Comparison of ENCODE assay signal across 1 cellular context in the genomic region with DNA sequence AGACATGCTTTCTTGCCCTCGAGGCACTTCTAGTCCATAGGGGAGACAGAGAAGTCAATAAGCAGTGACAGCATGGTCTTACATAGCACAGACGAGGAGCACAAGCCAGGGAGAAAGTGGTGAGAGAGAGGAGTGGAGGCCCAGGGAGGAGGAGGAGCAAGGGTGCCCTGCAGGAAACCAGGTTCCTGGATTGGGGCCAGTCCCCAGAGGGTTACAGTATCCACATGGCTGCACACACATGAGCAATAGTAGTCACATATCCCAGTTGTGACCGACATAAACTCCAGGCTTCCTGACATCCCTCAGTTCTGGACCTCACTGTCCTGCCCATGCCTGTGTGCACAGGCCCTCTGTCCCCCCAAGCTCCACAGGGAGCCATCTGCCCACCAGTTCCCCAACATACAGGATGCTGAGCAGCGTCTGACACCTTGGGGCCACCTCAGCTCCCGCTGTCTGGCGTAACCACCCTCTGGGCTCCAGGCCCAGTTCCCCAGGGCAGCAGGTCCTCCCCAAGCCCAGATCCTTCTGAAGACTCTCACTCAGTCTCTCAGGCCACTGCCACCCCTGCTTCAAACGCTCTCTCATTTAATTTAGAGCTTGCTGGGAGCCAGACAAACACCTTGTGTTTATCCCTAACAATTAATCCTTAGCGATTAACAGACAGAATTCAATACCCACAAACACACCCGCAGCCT.
A peak's percentile ranks its signal among the peaks of the same experiment; 100 is the strongest.
TF ChIP-seq lines count a peak whose summit lies in the region.

No MANE protein-coding gene starts in this region.

TF ChIP-seq in GM12878, 131 proteins besides CTCF, POLR2A, EP300 and RAD21 (continues in another document):
- TF ChIP-seq NR2F1 (conservative IDR thresholded peaks at IDR 0.05) (no peak), HDGF (IDR thresholded peaks at IDR 0.05) (no peak), RCOR1 (conservative IDR thresholded peaks at IDR 0.05; ENCODE audit: low read depth, low read length) (no peak), MEF2B (IDR thresholded peaks at IDR 0.05; ENCODE audit: partially characterized antibody, poor library complexity, severe bottlenecking) (peak; percentile 13), CHD4 (IDR thresholded peaks at IDR 0.05) (no peak), KDM1A (IDR thresholded peaks at IDR 0.05; ENCODE audit: borderline replicate concordance) (no peak), SUZ12 (IDR thresholded peaks at IDR 0.05; ENCODE audit: unreplicated experiment) (no peak), DPF2 (IDR thresholded peaks at IDR 0.05) (0 out of 2 replicates have a peak, but pooled peaks have one; percentile 34), NR2C1 (IDR thresholded peaks at IDR 0.05) (no peak), EZH2 (IDR thresholded peaks at IDR 0.05; ENCODE audit: borderline replicate concordance, control insufficient read depth, low read depth, low read length) (no peak), BRCA1 (IDR thresholded peaks at IDR 0.05; ENCODE audit: low read depth, low read length) (no peak), SMAD1 (IDR thresholded peaks at IDR 0.05; ENCODE audit: low read depth, partially characterized antibody) (no peak), CBX3 (IDR thresholded peaks at IDR 0.05; ENCODE audit: borderline replicate concordance, low read depth) (no peak), SRF (IDR thresholded peaks at IDR 0.05; ENCODE audit: low read depth in 2 of 2, low read length in 2 of 2) (no peak), RELA (IDR thresholded peaks at IDR 0.05; ENCODE audit: borderline replicate concordance, partially characterized antibody) (no peak), SKIL (IDR thresholded peaks at IDR 0.05; ENCODE audit: low read depth, poor library complexity, severe bottlenecking) (peak; percentile 24), FOS (IDR thresholded peaks at IDR 0.05; ENCODE audit: borderline replicate concordance, extremely low read depth, insufficient read length) (no peak), TCF12 (IDR thresholded peaks at IDR 0.05; ENCODE audit: low read depth, low read length) (no peak), RBBP5 (conservative IDR thresholded peaks at IDR 0.05) (no peak), IKZF2 (IDR thresholded peaks at IDR 0.05) (peak in 1 of 2 experiments; percentile 10; a peak in 1 of 4 replicates), ZNF622 (IDR thresholded peaks at IDR 0.05) (no peak), YBX1 (IDR thresholded peaks at IDR 0.05) (no peak), TCF7 (IDR thresholded peaks at IDR 0.05; ENCODE audit: borderline replicate concordance) (no peak), MYC (IDR thresholded peaks at IDR 0.05; ENCODE audit: insufficient read depth, insufficient read length, insufficient replicate concordance, low read length, severe bottlenecking) (no peak), MAX (IDR thresholded peaks at IDR 0.05; ENCODE audit: low read depth, low read length) (no peak), MYB (IDR thresholded peaks at IDR 0.05; ENCODE audit: borderline replicate concordance, low read depth, low read length) (no peak), IKZF1 (conservative IDR thresholded peaks at IDR 0.05) (peak; percentile 61), SUPT20H (IDR thresholded peaks at IDR 0.05; ENCODE audit: borderline replicate concordance, control insufficient read depth, low read depth, low read length) (no peak), SIN3A (IDR thresholded peaks at IDR 0.05; ENCODE audit: low read depth, low read length) (no peak), TCF3 (IDR thresholded peaks at IDR 0.05; ENCODE audit: borderline replicate concordance, insufficient read depth, low read depth, low read length) (no peak), EED (IDR thresholded peaks at IDR 0.05; ENCODE audit: low read depth) (no peak), KAT2A (conservative IDR thresholded peaks at IDR 0.05; ENCODE audit: control insufficient read depth, low read depth, low read length) (no peak), STAT1 (conservative IDR thresholded peaks at IDR 0.05) (no peak), SREBF2 (IDR thresholded peaks at IDR 0.05; ENCODE audit: low read length) (no peak), RB1 (IDR thresholded peaks at IDR 0.05; ENCODE audit: borderline replicate concordance) (no peak)
- TF ChIP-seq, protein P1, sequence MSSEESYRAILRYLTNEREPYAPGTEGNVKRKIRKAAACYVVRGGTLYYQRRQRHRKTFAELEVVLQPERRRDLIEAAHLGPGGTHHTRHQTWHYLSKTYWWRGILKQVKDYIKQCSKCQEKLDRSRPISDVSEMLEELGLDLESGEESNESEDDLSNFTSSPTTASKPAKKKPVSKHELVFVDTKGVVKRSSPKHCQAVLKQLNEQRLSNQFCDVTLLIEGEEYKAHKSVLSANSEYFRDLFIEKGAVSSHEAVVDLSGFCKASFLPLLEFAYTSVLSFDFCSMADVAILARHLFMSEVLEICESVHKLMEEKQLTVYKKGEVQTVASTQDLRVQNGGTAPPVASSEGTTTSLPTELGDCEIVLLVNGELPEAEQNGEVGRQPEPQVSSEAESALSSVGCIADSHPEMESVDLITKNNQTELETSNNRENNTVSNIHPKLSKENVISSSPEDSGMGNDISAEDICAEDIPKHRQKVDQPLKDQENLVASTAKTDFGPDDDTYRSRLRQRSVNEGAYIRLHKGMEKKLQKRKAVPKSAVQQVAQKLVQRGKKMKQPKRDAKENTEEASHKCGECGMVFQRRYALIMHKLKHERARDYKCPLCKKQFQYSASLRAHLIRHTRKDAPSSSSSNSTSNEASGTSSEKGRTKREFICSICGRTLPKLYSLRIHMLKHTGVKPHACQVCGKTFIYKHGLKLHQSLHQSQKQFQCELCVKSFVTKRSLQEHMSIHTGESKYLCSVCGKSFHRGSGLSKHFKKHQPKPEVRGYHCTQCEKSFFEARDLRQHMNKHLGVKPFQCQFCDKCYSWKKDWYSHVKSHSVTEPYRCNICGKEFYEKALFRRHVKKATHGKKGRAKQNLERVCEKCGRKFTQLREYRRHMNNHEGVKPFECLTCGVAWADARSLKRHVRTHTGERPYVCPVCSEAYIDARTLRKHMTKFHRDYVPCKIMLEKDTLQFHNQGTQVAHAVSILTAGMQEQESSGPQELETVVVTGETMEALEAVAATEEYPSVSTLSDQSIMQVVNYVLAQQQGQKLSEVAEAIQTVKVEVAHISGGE (CRISPR knock-in tag; IDR thresholded peaks at IDR 0.05) = no peak
- TF ChIP-seq, protein P2, sequence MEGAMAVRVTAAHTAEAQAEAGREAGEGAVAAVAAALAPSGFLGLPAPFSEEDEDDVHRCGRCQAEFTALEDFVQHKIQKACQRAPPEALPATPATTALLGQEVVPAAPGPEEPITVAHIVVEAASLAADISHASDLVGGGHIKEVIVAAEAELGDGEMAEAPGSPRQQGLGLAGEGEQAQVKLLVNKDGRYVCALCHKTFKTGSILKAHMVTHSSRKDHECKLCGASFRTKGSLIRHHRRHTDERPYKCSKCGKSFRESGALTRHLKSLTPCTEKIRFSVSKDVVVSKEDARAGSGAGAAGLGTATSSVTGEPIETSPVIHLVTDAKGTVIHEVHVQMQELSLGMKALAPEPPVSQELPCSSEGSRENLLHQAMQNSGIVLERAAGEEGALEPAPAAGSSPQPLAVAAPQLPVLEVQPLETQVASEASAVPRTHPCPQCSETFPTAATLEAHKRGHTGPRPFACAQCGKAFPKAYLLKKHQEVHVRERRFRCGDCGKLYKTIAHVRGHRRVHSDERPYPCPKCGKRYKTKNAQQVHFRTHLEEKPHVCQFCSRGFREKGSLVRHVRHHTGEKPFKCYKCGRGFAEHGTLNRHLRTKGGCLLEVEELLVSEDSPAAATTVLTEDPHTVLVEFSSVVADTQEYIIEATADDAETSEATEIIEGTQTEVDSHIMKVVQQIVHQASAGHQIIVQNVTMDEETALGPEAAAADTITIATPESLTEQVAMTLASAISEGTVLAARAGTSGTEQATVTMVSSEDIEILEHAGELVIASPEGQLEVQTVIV (IDR thresholded peaks at IDR 0.05; ENCODE audit: borderline replicate concordance, partially characterized antibody) = no peak
- TF ChIP-seq, protein P3, sequence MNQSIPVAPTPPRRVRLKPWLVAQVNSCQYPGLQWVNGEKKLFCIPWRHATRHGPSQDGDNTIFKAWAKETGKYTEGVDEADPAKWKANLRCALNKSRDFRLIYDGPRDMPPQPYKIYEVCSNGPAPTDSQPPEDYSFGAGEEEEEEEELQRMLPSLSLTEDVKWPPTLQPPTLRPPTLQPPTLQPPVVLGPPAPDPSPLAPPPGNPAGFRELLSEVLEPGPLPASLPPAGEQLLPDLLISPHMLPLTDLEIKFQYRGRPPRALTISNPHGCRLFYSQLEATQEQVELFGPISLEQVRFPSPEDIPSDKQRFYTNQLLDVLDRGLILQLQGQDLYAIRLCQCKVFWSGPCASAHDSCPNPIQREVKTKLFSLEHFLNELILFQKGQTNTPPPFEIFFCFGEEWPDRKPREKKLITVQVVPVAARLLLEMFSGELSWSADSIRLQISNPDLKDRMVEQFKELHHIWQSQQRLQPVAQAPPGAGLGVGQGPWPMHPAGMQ (IDR thresholded peaks at IDR 0.05; ENCODE audit: borderline replicate concordance) = no peak
- TF ChIP-seq, protein P4, sequence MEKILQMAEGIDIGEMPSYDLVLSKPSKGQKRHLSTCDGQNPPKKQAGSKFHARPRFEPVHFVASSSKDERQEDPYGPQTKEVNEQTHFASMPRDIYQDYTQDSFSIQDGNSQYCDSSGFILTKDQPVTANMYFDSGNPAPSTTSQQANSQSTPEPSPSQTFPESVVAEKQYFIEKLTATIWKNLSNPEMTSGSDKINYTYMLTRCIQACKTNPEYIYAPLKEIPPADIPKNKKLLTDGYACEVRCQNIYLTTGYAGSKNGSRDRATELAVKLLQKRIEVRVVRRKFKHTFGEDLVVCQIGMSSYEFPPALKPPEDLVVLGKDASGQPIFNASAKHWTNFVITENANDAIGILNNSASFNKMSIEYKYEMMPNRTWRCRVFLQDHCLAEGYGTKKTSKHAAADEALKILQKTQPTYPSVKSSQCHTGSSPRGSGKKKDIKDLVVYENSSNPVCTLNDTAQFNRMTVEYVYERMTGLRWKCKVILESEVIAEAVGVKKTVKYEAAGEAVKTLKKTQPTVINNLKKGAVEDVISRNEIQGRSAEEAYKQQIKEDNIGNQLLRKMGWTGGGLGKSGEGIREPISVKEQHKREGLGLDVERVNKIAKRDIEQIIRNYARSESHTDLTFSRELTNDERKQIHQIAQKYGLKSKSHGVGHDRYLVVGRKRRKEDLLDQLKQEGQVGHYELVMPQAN (conservative IDR thresholded peaks at IDR 0.05) = no peak
- TF ChIP-seq, protein P5, sequence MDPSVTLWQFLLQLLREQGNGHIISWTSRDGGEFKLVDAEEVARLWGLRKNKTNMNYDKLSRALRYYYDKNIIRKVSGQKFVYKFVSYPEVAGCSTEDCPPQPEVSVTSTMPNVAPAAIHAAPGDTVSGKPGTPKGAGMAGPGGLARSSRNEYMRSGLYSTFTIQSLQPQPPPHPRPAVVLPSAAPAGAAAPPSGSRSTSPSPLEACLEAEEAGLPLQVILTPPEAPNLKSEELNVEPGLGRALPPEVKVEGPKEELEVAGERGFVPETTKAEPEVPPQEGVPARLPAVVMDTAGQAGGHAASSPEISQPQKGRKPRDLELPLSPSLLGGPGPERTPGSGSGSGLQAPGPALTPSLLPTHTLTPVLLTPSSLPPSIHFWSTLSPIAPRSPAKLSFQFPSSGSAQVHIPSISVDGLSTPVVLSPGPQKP (IDR thresholded peaks at IDR 0.05; ENCODE audit: low read depth, low read length) = no peak
- TF ChIP-seq, protein P6, sequence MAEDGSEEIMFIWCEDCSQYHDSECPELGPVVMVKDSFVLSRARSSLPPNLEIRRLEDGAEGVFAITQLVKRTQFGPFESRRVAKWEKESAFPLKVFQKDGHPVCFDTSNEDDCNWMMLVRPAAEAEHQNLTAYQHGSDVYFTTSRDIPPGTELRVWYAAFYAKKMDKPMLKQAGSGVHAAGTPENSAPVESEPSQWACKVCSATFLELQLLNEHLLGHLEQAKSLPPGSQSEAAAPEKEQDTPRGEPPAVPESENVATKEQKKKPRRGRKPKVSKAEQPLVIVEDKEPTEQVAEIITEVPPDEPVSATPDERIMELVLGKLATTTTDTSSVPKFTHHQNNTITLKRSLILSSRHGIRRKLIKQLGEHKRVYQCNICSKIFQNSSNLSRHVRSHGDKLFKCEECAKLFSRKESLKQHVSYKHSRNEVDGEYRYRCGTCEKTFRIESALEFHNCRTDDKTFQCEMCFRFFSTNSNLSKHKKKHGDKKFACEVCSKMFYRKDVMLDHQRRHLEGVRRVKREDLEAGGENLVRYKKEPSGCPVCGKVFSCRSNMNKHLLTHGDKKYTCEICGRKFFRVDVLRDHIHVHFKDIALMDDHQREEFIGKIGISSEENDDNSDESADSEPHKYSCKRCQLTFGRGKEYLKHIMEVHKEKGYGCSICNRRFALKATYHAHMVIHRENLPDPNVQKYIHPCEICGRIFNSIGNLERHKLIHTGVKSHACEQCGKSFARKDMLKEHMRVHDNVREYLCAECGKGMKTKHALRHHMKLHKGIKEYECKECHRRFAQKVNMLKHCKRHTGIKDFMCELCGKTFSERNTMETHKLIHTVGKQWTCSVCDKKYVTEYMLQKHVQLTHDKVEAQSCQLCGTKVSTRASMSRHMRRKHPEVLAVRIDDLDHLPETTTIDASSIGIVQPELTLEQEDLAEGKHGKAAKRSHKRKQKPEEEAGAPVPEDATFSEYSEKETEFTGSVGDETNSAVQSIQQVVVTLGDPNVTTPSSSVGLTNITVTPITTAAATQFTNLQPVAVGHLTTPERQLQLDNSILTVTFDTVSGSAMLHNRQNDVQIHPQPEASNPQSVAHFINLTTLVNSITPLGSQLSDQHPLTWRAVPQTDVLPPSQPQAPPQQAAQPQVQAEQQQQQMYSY (CRISPR knock-in tag; IDR thresholded peaks at IDR 0.05) = no peak
- TF ChIP-seq, protein P7, sequence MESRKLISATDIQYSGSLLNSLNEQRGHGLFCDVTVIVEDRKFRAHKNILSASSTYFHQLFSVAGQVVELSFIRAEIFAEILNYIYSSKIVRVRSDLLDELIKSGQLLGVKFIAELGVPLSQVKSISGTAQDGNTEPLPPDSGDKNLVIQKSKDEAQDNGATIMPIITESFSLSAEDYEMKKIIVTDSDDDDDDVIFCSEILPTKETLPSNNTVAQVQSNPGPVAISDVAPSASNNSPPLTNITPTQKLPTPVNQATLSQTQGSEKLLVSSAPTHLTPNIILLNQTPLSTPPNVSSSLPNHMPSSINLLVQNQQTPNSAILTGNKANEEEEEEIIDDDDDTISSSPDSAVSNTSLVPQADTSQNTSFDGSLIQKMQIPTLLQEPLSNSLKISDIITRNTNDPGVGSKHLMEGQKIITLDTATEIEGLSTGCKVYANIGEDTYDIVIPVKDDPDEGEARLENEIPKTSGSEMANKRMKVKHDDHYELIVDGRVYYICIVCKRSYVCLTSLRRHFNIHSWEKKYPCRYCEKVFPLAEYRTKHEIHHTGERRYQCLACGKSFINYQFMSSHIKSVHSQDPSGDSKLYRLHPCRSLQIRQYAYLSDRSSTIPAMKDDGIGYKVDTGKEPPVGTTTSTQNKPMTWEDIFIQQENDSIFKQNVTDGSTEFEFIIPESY (IDR thresholded peaks at IDR 0.05) = no peak
